Comparison of ENCODE assay signal across 1 cellular context in the genomic region with DNA sequence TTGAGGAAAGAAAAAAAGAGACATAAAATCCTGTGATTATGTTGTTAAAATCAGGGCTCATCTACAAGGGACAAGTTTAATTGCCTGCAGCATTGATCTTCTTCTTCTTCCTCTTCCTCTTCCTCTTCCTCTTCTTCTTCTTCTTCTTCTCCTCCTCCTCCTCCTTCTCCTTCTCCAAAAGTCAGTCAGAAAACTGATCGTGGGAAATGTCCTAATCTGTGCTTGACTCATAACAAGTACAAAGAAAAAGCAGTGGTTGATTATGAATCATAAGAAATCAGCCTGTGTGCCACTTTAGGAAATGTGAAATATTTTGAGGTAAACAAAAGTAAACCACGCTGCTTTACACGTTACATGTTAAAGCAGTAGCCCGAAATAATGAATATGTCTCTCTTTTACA.
TF ChIP-seq lines count a peak whose summit lies in the region.

No MANE protein-coding gene starts in this region.

TF ChIP-seq in HCT116, 20 proteins besides CTCF, POLR2A, EP300 and RAD21:
- TF ChIP-seq SIN3A (IDR thresholded peaks at IDR 0.05; ENCODE audit: low read depth) (no peak), CEBPB (IDR thresholded peaks at IDR 0.05; ENCODE audit: low read depth) (no peak), ZFX (IDR thresholded peaks at IDR 0.05) (no peak), EZH2phosphoT487 (IDR thresholded peaks at IDR 0.05; ENCODE audit: borderline replicate concordance) (no peak)
- TF ChIP-seq, protein P1, sequence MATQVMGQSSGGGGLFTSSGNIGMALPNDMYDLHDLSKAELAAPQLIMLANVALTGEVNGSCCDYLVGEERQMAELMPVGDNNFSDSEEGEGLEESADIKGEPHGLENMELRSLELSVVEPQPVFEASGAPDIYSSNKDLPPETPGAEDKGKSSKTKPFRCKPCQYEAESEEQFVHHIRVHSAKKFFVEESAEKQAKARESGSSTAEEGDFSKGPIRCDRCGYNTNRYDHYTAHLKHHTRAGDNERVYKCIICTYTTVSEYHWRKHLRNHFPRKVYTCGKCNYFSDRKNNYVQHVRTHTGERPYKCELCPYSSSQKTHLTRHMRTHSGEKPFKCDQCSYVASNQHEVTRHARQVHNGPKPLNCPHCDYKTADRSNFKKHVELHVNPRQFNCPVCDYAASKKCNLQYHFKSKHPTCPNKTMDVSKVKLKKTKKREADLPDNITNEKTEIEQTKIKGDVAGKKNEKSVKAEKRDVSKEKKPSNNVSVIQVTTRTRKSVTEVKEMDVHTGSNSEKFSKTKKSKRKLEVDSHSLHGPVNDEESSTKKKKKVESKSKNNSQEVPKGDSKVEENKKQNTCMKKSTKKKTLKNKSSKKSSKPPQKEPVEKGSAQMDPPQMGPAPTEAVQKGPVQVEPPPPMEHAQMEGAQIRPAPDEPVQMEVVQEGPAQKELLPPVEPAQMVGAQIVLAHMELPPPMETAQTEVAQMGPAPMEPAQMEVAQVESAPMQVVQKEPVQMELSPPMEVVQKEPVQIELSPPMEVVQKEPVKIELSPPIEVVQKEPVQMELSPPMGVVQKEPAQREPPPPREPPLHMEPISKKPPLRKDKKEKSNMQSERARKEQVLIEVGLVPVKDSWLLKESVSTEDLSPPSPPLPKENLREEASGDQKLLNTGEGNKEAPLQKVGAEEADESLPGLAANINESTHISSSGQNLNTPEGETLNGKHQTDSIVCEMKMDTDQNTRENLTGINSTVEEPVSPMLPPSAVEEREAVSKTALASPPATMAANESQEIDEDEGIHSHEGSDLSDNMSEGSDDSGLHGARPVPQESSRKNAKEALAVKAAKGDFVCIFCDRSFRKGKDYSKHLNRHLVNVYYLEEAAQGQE (IDR thresholded peaks at IDR 0.05; ENCODE audit: low read depth) = no peak
